26 cellular contexts compared by ENCODE assay signal in genomic region chr2:56707650-56708049, GRCh38.
DNase-seq lines count a peak whose midpoint lies in the region; ATAC-seq, FAIRE-seq and TF ChIP-seq lines count a peak whose summit lies in the region.
"Had no signal": no experiment of that assay in that cellular context is flagged by ENCODE, and none has a peak within 500 bp of the region (broad histone marks: within the 10 kb centered on the region; RNA-seq: fewer than 3 reads in every experiment).

No MANE protein-coding gene starts in this region.

- TF ChIP-seq POLR2A in A549 (IDR thresholded peaks at IDR 0.05; ENCODE audit: low read length) = no peak
- no peak for TF ChIP-seq POLR2A in IMR-90 (IDR thresholded peaks at IDR 0.05; ENCODE audit: low read depth, low read length)
- TF ChIP-seq POLR2A in H1 (IDR thresholded peaks at IDR 0.05; ENCODE audit: control extremely low read depth in 1 of 2, low read depth in 2 of 2, low read length in 2 of 2) = no peak

- H3K27ac ChIP-seq in SK-N-SH (ENCODE audit: low read depth in 2 of 2, low read length in 1 of 2) (no peak overlapping the region), A549 (no peak overlapping the region), IMR-90 (ENCODE audit: insufficient read depth, low read length) (no peak overlapping the region), H1 (ENCODE audit: low read depth, low read length) (no peak overlapping the region)
- H3K27ac ChIP-seq: 22Rv1, BLaER1 had no signal

- no peak overlapping the region for H3K14ac ChIP-seq in IMR-90 (replicated peaks; ENCODE audit: low read depth, low read length)
- no peak overlapping the region for H3K14ac ChIP-seq in H1 (ENCODE audit: insufficient read length)

- H4K20me1 ChIP-seq in SK-N-SH (ENCODE audit: insufficient read depth) (no peaks in the 10 kb centered on the region), IMR-90 (ENCODE audit: insufficient read depth, low read length) (no peaks in the 10 kb centered on the region), H1 (replicated peaks in 1 of 2; ENCODE audit: control insufficient read depth in 1 of 2, insufficient read depth in 2 of 2, low read length in 2 of 2) (no peaks in the 10 kb centered on the region)
- H4K20me1 ChIP-seq: BLaER1 had no signal

- H3K18ac ChIP-seq in IMR-90 (ENCODE audit: low read depth, low read length) = no peak overlapping the region
- no peak overlapping the region for H3K18ac ChIP-seq in H1 (ENCODE audit: extremely low read depth, low read length)

- H3K27me3 ChIP-seq in SK-N-SH (ENCODE audit: insufficient read depth) (no peaks in the 10 kb centered on the region), IMR-90 (ENCODE audit: control insufficient read depth, insufficient read depth, low read length) (no peaks in the 10 kb centered on the region), H1 (replicated peaks in 1 of 4; ENCODE audit: control insufficient read depth in 3 of 4, extremely low read depth in 1 of 4, insufficient read depth in 3 of 4, low read length in 3 of 4) (no peaks in the 10 kb centered on the region)
- H3K27me3 ChIP-seq: BE2C, BLaER1 had no signal

- H4K5ac ChIP-seq in IMR-90 (ENCODE audit: low read depth, low read length) (no peak overlapping the region), H1 (ENCODE audit: insufficient read length, low read depth, low read length) (no peak overlapping the region)

- TF ChIP-seq RAD21 in SK-N-SH (IDR thresholded peaks at IDR 0.05; ENCODE audit: low read length) (no peak), A549 (conservative IDR thresholded peaks at IDR 0.05 in 1 of 2, IDR thresholded peaks at IDR 0.05 in 1 of 2) (no peak), IMR-90 (IDR thresholded peaks at IDR 0.05; ENCODE audit: low read length) (no peak), H1 (IDR thresholded peaks at IDR 0.05 in 1 of 2, conservative IDR thresholded peaks at IDR 0.05 in 1 of 2; ENCODE audit: low read depth in 2 of 2, low read length in 2 of 2) (no peak)

- H4K8ac ChIP-seq in IMR-90 (ENCODE audit: low read depth in 2 of 2, low read length in 2 of 2) = no peak overlapping the region
- no peak overlapping the region for H4K8ac ChIP-seq in H1 (ENCODE audit: extremely low read depth, insufficient read depth, low read length)

- H3K4me1 ChIP-seq in SK-N-SH (ENCODE audit: control insufficient read depth in 1 of 2, insufficient read depth in 2 of 2, low read depth in 1 of 2, low read length in 1 of 2) (peaks cover 0 to 10% of the 10 kb centered on the region in 2 experiments; a peak in 3 of 4 replicates), A549 (no peaks in the 10 kb centered on the region), IMR-90 (ENCODE audit: control insufficient read depth, insufficient read depth, low read length) (no peaks in the 10 kb centered on the region), H1 (replicated peaks in 1 of 4; ENCODE audit: control insufficient read depth in 3 of 4, insufficient read depth in 4 of 4, low read length in 3 of 4) (no peaks in the 10 kb centered on the region; a peak in 1 of 7 replicates)
- H3K4me1 ChIP-seq: BE2C, BLaER1 had no signal

- H2BK20ac ChIP-seq in IMR-90 (ENCODE audit: low read depth, low read length) (no peak overlapping the region), H1 (ENCODE audit: low read length) (no peak overlapping the region)

- H2BK120ac ChIP-seq in IMR-90 (ENCODE audit: low read depth, low read length) (no peak overlapping the region), H1 (replicated peaks; ENCODE audit: low read depth, low read length) (no peak overlapping the region)

- FAIRE-seq in A549 (lab: Jason Lieb, UNC) = no peak
- no peak for FAIRE-seq in H1 (lab: Jason Lieb, UNC)
- FAIRE-seq: GM12878, GM12892, GM18507 had no signal

- no peak for DNase-seq in SK-N-SH
- DNase-seq in A549 (ENCODE audit: low read depth in 1 of 2, low spot score in 1 of 2) = no peak
- DNase-seq in IMR-90 = no peak
- DNase-seq in H1 (ENCODE audit: low read depth in 1 of 2, low spot score in 2 of 2) = no peak
- DNase-seq in NK-92 treated with Interleukin-12 subunit alpha and Interleukin-12 subunit beta, amount 100 ng/mL, for 24 hours (lab: John Stamatoyannopoulos, UW) = no peak
- no peak for DNase-seq in HK-2 (ENCODE audit: unreplicated experiment)
- DNase-seq: ACHN; BE2C; C1 segment of cervical spinal cord; CD4-positive, alpha-beta memory T cell; CD4-positive, CD25-positive, alpha-beta regulatory T cell; CD8-positive, alpha-beta memory T cell; COR-L47; DMS 273 treated with DMSO at 0.1 percent for 48 hours; DMS153; DMS53; DMS79; DND-41; EL; GDM1 had no signal

- TF ChIP-seq EP300 in SK-N-SH (IDR thresholded peaks at IDR 0.05; ENCODE audit: borderline replicate concordance in 1 of 2, low read depth in 1 of 2, low read length in 1 of 2) = no peak
- TF ChIP-seq EP300 in A549 (IDR thresholded peaks at IDR 0.05) = no peak
- TF ChIP-seq EP300 in H1 (IDR thresholded peaks at IDR 0.05; ENCODE audit: borderline replicate concordance in 1 of 2, low read depth in 2 of 2, low read length in 2 of 2) = no peak

- no peak overlapping the region for H3K4me2 ChIP-seq in SK-N-SH
- H3K4me2 ChIP-seq in A549 = no peak overlapping the region
- no peak overlapping the region for H3K4me2 ChIP-seq in IMR-90 (ENCODE audit: low read depth, low read length)
- H3K4me2 ChIP-seq in H1 (ENCODE audit: insufficient read depth in 1 of 2, low read depth in 2 of 2, low read length in 2 of 2) = no peak overlapping the region
- H3K4me2 ChIP-seq: BLaER1 had no signal

- peaks cover 40% of the 10 kb centered on the region for H3F3A ChIP-seq in SK-N-SH (replicated peaks; ENCODE audit: insufficient read depth)

- H2BK12ac ChIP-seq in H1 (ENCODE audit: low read depth, low read length) = no peak overlapping the region

- in situ Hi-C loops in IMR-90 (cut with MboI; ENCODE audit: low sequenced_read_pairs) = no loop called here

- intact Hi-C loops in IMR-90 (cut with micrococcal nuclease) = no loop called here

- H2BK5ac ChIP-seq in IMR-90 (ENCODE audit: low read depth, low read length, poor library complexity, severe bottlenecking) (no peak overlapping the region), H1 (ENCODE audit: low read depth, low read length) (no peak overlapping the region)

- H3K79me1 ChIP-seq in IMR-90 (ENCODE audit: low read depth in 1 of 2, low read length in 2 of 2) = no peaks in the 10 kb centered on the region
- H3K79me1 ChIP-seq in H1 (ENCODE audit: low read depth, low read length) = no peaks in the 10 kb centered on the region

- no peak overlapping the region for H2AK9ac ChIP-seq in IMR-90 (replicated peaks; ENCODE audit: low read depth, low read length, poor library complexity)

- no peak overlapping the region for H4K91ac ChIP-seq in IMR-90 (ENCODE audit: insufficient read depth, low read depth, low read length)
- H4K91ac ChIP-seq in H1 (replicated peaks; ENCODE audit: insufficient read length, low read length) = no peak overlapping the region

- CTCF ChIA-PET in SK-N-SH (lab: Yijun Ruan, JAX) (no interaction called here), A549 (lab: Yijun Ruan, JAX) (no interaction called here), IMR-90 (lab: Yijun Ruan, JAX) (no interaction called here), H1 (lab: Charles Lee; ENCODE audit: partially characterized antibody) (no interaction called here)

- H3K23ac ChIP-seq in IMR-90 (ENCODE audit: low read depth, low read length) = no peak overlapping the region
- no peak overlapping the region for H3K23ac ChIP-seq in H1 (ENCODE audit: insufficient read length)

- H3K36me3 ChIP-seq in SK-N-SH (replicated peaks in 1 of 2; ENCODE audit: control insufficient read depth in 1 of 2, insufficient read depth in 2 of 2, low read length in 1 of 2) (peaks cover 0 to 33% of the 10 kb centered on the region in 2 experiments), IMR-90 (ENCODE audit: control insufficient read depth, insufficient read depth, low read length) (no peaks in the 10 kb centered on the region), H1 (ENCODE audit: control insufficient read depth in 2 of 4, insufficient read depth in 4 of 4, low read length in 3 of 4) (no peaks in the 10 kb centered on the region)
- H3K36me3 ChIP-seq: BE2C, BLaER1 had no signal

- H3K9me3 ChIP-seq in SK-N-SH (no peaks in the 10 kb centered on the region), A549 (no peaks in the 10 kb centered on the region), IMR-90 (ENCODE audit: control insufficient read depth, insufficient read depth, low read length) (no peaks in the 10 kb centered on the region; the same call in 1 of the 2 replicates), H1 (ENCODE audit: insufficient read depth in 2 of 2, low read depth in 1 of 2, low read length in 1 of 2) (no peaks in the 10 kb centered on the region)
- H3K9me3 ChIP-seq: BE2C, BLaER1 had no signal

- no peaks in the 10 kb centered on the region for H3K9me1 ChIP-seq in IMR-90 (ENCODE audit: insufficient read depth, low read length)

- H2AFZ ChIP-seq in SK-N-SH (ENCODE audit: low read depth) (no peak overlapping the region), IMR-90 (replicated peaks; ENCODE audit: low read length, poor library complexity) (no peak overlapping the region), H1 (ENCODE audit: low read length) (no peak overlapping the region)

- no TSS peak for BruUV-seq in IMR-90 (replicated peaks; lab: Mats Ljungman, UMichigan)

- H3K9me2 ChIP-seq in SK-N-SH = no peaks in the 10 kb centered on the region

- no peaks in the 10 kb centered on the region for H3K23me2 ChIP-seq in H1 (ENCODE audit: low read depth, low read length)

- dilution Hi-C loops in IMR-90 (cut with HindIII; ENCODE audit: low sequenced_read_pairs, unreplicated experiment) = no loop called here

- H2AK5ac ChIP-seq in IMR-90 (ENCODE audit: low read depth, low read length) (no peak overlapping the region), H1 (ENCODE audit: low read depth, low read length) (no peak overlapping the region)

- H3K79me2 ChIP-seq in SK-N-SH (ENCODE audit: insufficient read depth) (peaks cover 49% of the 10 kb centered on the region), H1 (ENCODE audit: control insufficient read depth in 1 of 2, insufficient read depth in 2 of 2, low read length in 2 of 2) (no peaks in the 10 kb centered on the region)

- ATAC-seq in SK-N-SH treated with all-trans-retinoic acid at 6 μM for 48 hours (no peak), A549 (no peak), IMR-90 (ENCODE audit: low read depth) (no peak)
- ATAC-seq: GM12878 had no signal

- H3K56ac ChIP-seq in IMR-90 (ENCODE audit: extremely low read depth, insufficient read depth, low read length) = no peak overlapping the region
- H3K56ac ChIP-seq in H1 (replicated peaks; ENCODE audit: insufficient read length, low read depth, low read length) = no peak overlapping the region

- no peak overlapping the region for H2BK15ac ChIP-seq in IMR-90 (ENCODE audit: low read depth, low read length)
- no peak overlapping the region for H2BK15ac ChIP-seq in H1 (ENCODE audit: low read length)

- TF ChIP-seq CTCF in SK-N-SH (IDR thresholded peaks at IDR 0.05) (no peak), A549 (IDR thresholded peaks at IDR 0.05) (no peak), IMR-90 (conservative IDR thresholded peaks at IDR 0.05; ENCODE audit: low read depth, low read length) (no peak), H1 (IDR thresholded peaks at IDR 0.05; ENCODE audit: control extremely low read depth in 1 of 3, insufficient read depth in 1 of 3, low read depth in 1 of 3, low read length in 3 of 3) (no peak)

- no peak overlapping the region for H3K4ac ChIP-seq in IMR-90 (ENCODE audit: low read depth, low read length)
- H3K4ac ChIP-seq in H1 (replicated peaks; ENCODE audit: insufficient read length, low read depth, low read length) = no peak overlapping the region

- no peak overlapping the region for H3K9ac ChIP-seq in SK-N-SH
- H3K9ac ChIP-seq in IMR-90 (ENCODE audit: low read depth, low read length) = no peak overlapping the region
- H3K9ac ChIP-seq in H1 (replicated peaks in 1 of 4; ENCODE audit: extremely low read depth in 1 of 4, low read depth in 3 of 4, low read length in 3 of 4) = no peak overlapping the region
- H3K9ac ChIP-seq: BLaER1 had no signal

- H3K4me3 ChIP-seq in SK-N-SH (ENCODE audit: low read depth in 2 of 2, low read length in 1 of 2) (no peak overlapping the region), A549 (no peak overlapping the region), IMR-90 (ENCODE audit: insufficient read depth, low read depth, low read length) (no peak overlapping the region), H1 (ENCODE audit: extremely low read depth in 1 of 4, insufficient read depth in 2 of 4, low read depth in 3 of 4, low read length in 4 of 4) (no peak overlapping the region)
- H3K4me3 ChIP-seq: BLaER1, GM12878 had no signal

- 24% methylated on average over 2 of the region's 2 CpGs for WGBS in SK-N-SH (ENCODE audit: low lambda C conversion rate)
- WGBS in A549 (ENCODE audit: missing lambda C conversion rate) = 13% methylated on average over 2 of the region's 2 CpGs
- WGBS in IMR-90 (ENCODE audit: extremely low coverage in 2 of 2, insufficient read length in 1 of 2), 2 experiments = no CpG with 5 or more reads among the region's 2 CpGs
- WGBS in H1 (ENCODE audit: extremely low coverage in 1 of 2, insufficient coverage in 1 of 2, insufficient read length in 1 of 2, insufficient replicate concordance in 2 of 2, low coverage in 1 of 2, low lambda C conversion rate in 2 of 2, missing lambda C conversion rate in 1 of 2), 2 experiments = 89% methylated on average over 2 of the region's 2 CpGs; no CpG with 5 or more reads in 1 of the 2 experiments

- POLR2A ChIA-PET in SK-N-SH (lab: Yijun Ruan, JAX) = no interaction called here
- POLR2A ChIA-PET in A549 (lab: Yijun Ruan, JAX) = no interaction called here
- POLR2A ChIA-PET in IMR-90 (lab: Charles Lee; ENCODE audit: unreplicated experiment) = no interaction called here
- POLR2A ChIA-PET in H1 (lab: Charles Lee; ENCODE audit: partially characterized antibody) = no interaction called here
